Comparison of ENCODE assay signal across 19 cellular contexts in the genomic region with DNA sequence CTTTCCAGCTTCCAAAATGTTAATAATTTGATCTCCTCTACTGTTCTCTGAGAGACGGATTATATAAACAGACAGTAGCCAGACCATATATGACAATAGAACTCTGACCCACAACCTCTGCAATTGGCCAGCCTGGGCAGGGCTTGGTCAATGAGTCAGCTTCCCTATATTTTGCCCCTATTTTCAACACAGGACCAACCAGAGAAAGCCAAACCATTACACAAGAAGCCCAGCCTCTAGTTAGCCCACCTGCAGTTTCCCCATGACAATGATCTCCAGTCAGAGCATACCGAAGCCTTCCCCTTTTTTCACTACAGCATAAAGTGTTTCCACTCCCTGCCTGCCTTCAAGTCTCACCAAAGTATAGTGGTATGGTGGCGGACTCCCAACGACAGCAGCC. TPM values are rescaled to one million over a fixed set of nuclear protein-coding genes. Genes with fewer than 3 reads are reported as not detected.
A peak's percentile ranks its signal among the peaks of the same experiment; 100 is the strongest.
DNase-seq lines count a peak whose midpoint lies in the region; ATAC-seq and TF ChIP-seq lines count a peak whose summit lies in the region.
"Had no signal": no experiment of that assay in that cellular context is flagged by ENCODE, and none has a peak within 500 bp of the region (broad histone marks: within the 10 kb centered on the region; RNA-seq: fewer than 3 reads in every experiment).

No MANE protein-coding gene starts in this region.

- H3K14ac ChIP-seq in neuronal stem cell (ENCODE audit: low read length): no peak overlapping the region

- no peak overlapping the region for H4K91ac ChIP-seq in neuronal stem cell (ENCODE audit: low read depth, low read length, poor library complexity)

- H3K23ac ChIP-seq in neuronal stem cell (ENCODE audit: low read depth, low read length, poor library complexity): no peak overlapping the region

- H3K27ac ChIP-seq in HL-60 (replicated peaks): peak overlapping the region; percentile 31
- no peak overlapping the region for H3K27ac ChIP-seq in lower lobe of right lung
- no peak overlapping the region for H3K27ac ChIP-seq in neuronal stem cell (replicated peaks; ENCODE audit: low read length)
- H3K27ac ChIP-seq in SJCRH30: no peak overlapping the region
- H3K27ac ChIP-seq: ascending aorta, pancreas, RWPE1 had no signal

- no peak overlapping the region for H3K4me3 ChIP-seq in HL-60 (replicated peaks; ENCODE audit: insufficient read depth, low read length)
- H3K4me3 ChIP-seq in astrocyte of the spinal cord (ENCODE audit: low read depth, low read length): no peak overlapping the region
- H3K4me3 ChIP-seq in lower lobe of right lung: no peak overlapping the region
- no peak overlapping the region for H3K4me3 ChIP-seq in neuronal stem cell (ENCODE audit: low read length in 2 of 2)
- no peak overlapping the region for H3K4me3 ChIP-seq in SJCRH30
- H3K4me3 ChIP-seq: ascending aorta, pancreas had no signal

- H3K79me1 ChIP-seq in neuronal stem cell (ENCODE audit: low read depth, low read length): no peaks in the 10 kb centered on the region

- H4K8ac ChIP-seq in neuronal stem cell (ENCODE audit: low read depth, low read length): no peak overlapping the region

- ATAC-seq in lower lobe of right lung (peak; percentile 72 to 79), GM19467 (IDR thresholded peaks at IDR 0.05; ENCODE audit: unreplicated experiment) (no peak)
- ATAC-seq: activated CD4-positive, CD25-positive, alpha-beta regulatory T cell treated with anti-CD3 and anti-CD28 coated beads, Interleukin-2, amount 50 U/mL, for 24 hours; activated CD8-positive, alpha-beta memory T cell treated with anti-CD3 and anti-CD28 coated beads, Interleukin-2, amount 10 ng/mL, durations not matched to agents 7 days and 5 days; pancreas had no signal

- H2AK5ac ChIP-seq in neuronal stem cell (ENCODE audit: low read depth, low read length): no peak overlapping the region

- in situ Hi-C loops in astrocyte of the spinal cord (cut with HindIII; ENCODE audit: low sequenced_read_pairs): no loop called here

- H2BK12ac ChIP-seq in neuronal stem cell (ENCODE audit: low read length): no peak overlapping the region

- H2BK15ac ChIP-seq in neuronal stem cell (ENCODE audit: low read length): no peak overlapping the region

- H3K27me3 ChIP-seq in HL-60 (ENCODE audit: insufficient read depth, poor library complexity, severe bottlenecking): no peaks in the 10 kb centered on the region
- no peaks in the 10 kb centered on the region for H3K27me3 ChIP-seq in lower lobe of right lung (ENCODE audit: low read depth)
- peaks cover 0 to 3% (median 0%) of the 10 kb centered on the region in 3 experiments for H3K27me3 ChIP-seq in neuronal stem cell (ENCODE audit: control insufficient read depth in 3 of 3, insufficient read depth in 3 of 3, low read depth in 1 of 3, low read length in 3 of 3)
- H3K27me3 ChIP-seq in SJCRH30: no peaks in the 10 kb centered on the region
- H3K27me3 ChIP-seq: ascending aorta, pancreas had no signal

- no peak overlapping the region for H3K18ac ChIP-seq in neuronal stem cell (ENCODE audit: low read length)

- no peak overlapping the region for H3K4ac ChIP-seq in neuronal stem cell (ENCODE audit: low read length)

- no peak overlapping the region for H3K9ac ChIP-seq in neuronal stem cell (ENCODE audit: low read depth, low read length, poor library complexity)

- H3K9me3 ChIP-seq in lower lobe of right lung: no peaks in the 10 kb centered on the region
- no peaks in the 10 kb centered on the region for H3K9me3 ChIP-seq in neuronal stem cell (replicated peaks in 1 of 2; ENCODE audit: control insufficient read depth in 2 of 2, insufficient read depth in 1 of 2, low read depth in 1 of 2, low read length in 2 of 2)
- H3K9me3 ChIP-seq in SJCRH30 (replicated peaks): no peaks in the 10 kb centered on the region
- H3K9me3 ChIP-seq: ascending aorta, pancreas had no signal

- TF ChIP-seq CTCF in HL-60 (IDR thresholded peaks at IDR 0.05; ENCODE audit: insufficient read depth, low read length): no peak
- TF ChIP-seq CTCF in astrocyte of the spinal cord (IDR thresholded peaks at IDR 0.05; ENCODE audit: low read depth, low read length): no peak
- no peak for TF ChIP-seq CTCF in lower lobe of right lung (IDR thresholded peaks at IDR 0.05)

- WGBS in neuronal stem cell (ENCODE audit: extremely low coverage in 2 of 2, insufficient read length in 2 of 2, insufficient replicate concordance in 1 of 2), 2 donors: no CpG with 5 or more reads among the region's 4 CpGs

- no peak overlapping the region for H3K4me2 ChIP-seq in neuronal stem cell (ENCODE audit: insufficient read depth, low read length, poor library complexity, severe bottlenecking)

- H2AFZ ChIP-seq in neuronal stem cell (ENCODE audit: low read length): no peak overlapping the region

- no peak overlapping the region for H2BK5ac ChIP-seq in neuronal stem cell (ENCODE audit: low read length)

- DNase-seq in HL-60 (ENCODE audit: low read depth in 1 of 2, low spot score in 1 of 2) (peak in 1 of 2 experiments; percentile 75), NOMO-1 treated with DMSO at 0.1 percent for 48 hours (lab: John Stamatoyannopoulos, UW; ENCODE audit: unreplicated experiment) (peak; percentile 93), astrocyte of the spinal cord (ENCODE audit: low read depth, low spot score) (peak; percentile 32), lower lobe of right lung (peak; percentile 57), HT-29 (ENCODE audit: low spot score) (no peak), neuronal stem cell (ENCODE audit: low spot score) (no peak), SJCRH30 (no peak)
- DNase-seq: activated CD8-positive, alpha-beta memory T cell treated with anti-CD3 and anti-CD28 coated beads, Interleukin-2, amount 10 ng/mL, durations not matched to agents 7 days and 5 days; activated effector memory CD4-positive, alpha-beta T cell treated with anti-CD3 and anti-CD28 coated beads, Interleukin-2, amount 50 U/mL, for 16 hours; kidney; NCI-H1092; NCI-H524 treated with DMSO at 0.1 percent for 48 hours; pancreas; stimulated activated CD4-positive, alpha-beta T cell treated with anti-CD3 and anti-CD28 coated beads, Interleukin-4, amount 100 ng/mL, for 24 hours; T-helper 2 cell had no signal

- H2BK120ac ChIP-seq in neuronal stem cell (ENCODE audit: low read depth, low read length): no peak overlapping the region

- intact Hi-C loops in lower lobe of right lung (cut with DNase I): no loop called here

- H3K36me3 ChIP-seq in lower lobe of right lung: no peaks in the 10 kb centered on the region
- no peaks in the 10 kb centered on the region for H3K36me3 ChIP-seq in neuronal stem cell (replicated peaks in 1 of 2; ENCODE audit: control insufficient read depth in 2 of 2, insufficient read depth in 2 of 2, low read length in 2 of 2)
- no peaks in the 10 kb centered on the region for H3K36me3 ChIP-seq in SJCRH30
- H3K36me3 ChIP-seq: ascending aorta, pancreas had no signal

- H3K4me1 ChIP-seq in lower lobe of right lung (no peaks in the 10 kb centered on the region), neuronal stem cell (ENCODE audit: control insufficient read depth in 2 of 2, insufficient read depth in 1 of 2, low read depth in 1 of 2, low read length in 2 of 2) (no peaks in the 10 kb centered on the region), SJCRH30 (no peaks in the 10 kb centered on the region)
- H3K4me1 ChIP-seq: ascending aorta, pancreas had no signal

RNA-seq across cellular contexts. Expression of gene EXD2, which starts 7.6 kb away (rescaled TPM):
- 23.7 TPM for total RNA-seq in lower lobe of right lung
- 3.9 and 4.7 TPM in 2 replicates for total RNA-seq in HT-29 (2014; rRNA removed; shearing (Covaris generic))
- polyA plus RNA-seq in neuronal stem cell (2013, experiment 1 of 2): 11.0 TPM
- polyA plus RNA-seq in neuronal stem cell (2013, experiment 2 of 2): 11.9 TPM
- total RNA-seq in SJCRH30 (2014; rRNA removed; shearing (Covaris generic)): 9.8 and 10.0 TPM in 2 replicates

RNA-seq across cellular contexts. Expression of gene DCAF5, which starts 30.8 kb away (rescaled TPM):
- total RNA-seq in lower lobe of right lung: 54.5 TPM
- total RNA-seq in HT-29 (2014; rRNA removed; shearing (Covaris generic)): 5.3 and 7.8 TPM in 2 replicates
- polyA plus RNA-seq in neuronal stem cell (2013, experiment 1 of 2): 39.6 TPM
- 39.8 TPM for polyA plus RNA-seq in neuronal stem cell (2013, experiment 2 of 2)
- total RNA-seq in SJCRH30 (2014; rRNA removed; shearing (Covaris generic)): 27.7 and 29.0 TPM in 2 replicates

Comparison
In these comparisons a context has a peak if more than half of its experiments do, and no peak if none do; other contexts are left out.
1. DNase-seq: peak in NOMO-1 treated with DMSO at 0.1 percent for 48 hours (single experiment), astrocyte of the spinal cord (single experiment) and lower lobe of right lung (single experiment); none in HT-29 (single experiment), neuronal stem cell (single experiment) and SJCRH30 (0 of 2).